ENCODE assay signal across 30 cellular contexts in the genomic region with DNA sequence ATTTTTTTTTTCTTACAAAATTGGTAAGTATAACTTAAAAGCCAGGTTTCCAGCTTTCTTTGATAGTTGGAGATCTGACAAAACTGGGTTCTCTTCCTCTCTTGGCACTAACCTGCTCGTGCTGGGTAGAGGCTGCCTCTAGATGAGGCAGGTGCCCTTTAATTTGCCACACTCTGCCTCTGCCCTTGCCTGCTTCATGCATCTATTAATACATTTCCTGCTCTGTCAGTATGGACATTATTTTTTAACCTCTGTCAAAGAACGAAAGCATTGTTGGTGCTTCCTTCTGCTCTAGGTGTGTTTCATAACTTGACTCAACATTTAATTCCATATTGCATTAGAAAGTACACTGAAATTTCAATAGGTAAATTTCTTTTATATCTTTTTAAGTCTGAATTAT.
"Had no signal": no experiment of that assay in that cellular context is flagged by ENCODE, and none has a peak within 500 bp of the region (broad histone marks: within the 10 kb centered on the region; RNA-seq: fewer than 3 reads in every experiment).

No MANE protein-coding gene starts in this region.

- H3K36me3 ChIP-seq: brain microvascular endothelial cell, SJSA1, WERI-Rb-1 had no signal

- H3K9me3 ChIP-seq: SJSA1, SK-N-SH had no signal

- H3K9ac ChIP-seq: KMS-11, SK-N-SH had no signal

- H3K4me1 Mint-ChIP-seq: activated CD4-positive, alpha-beta memory T cell treated with anti-CD3 and anti-CD28 coated beads, Interleukin-2, amount 10 ng/mL, durations not matched to agents 7 days and 5 days; activated naive CD8-positive, alpha-beta T cell treated with anti-CD3 and anti-CD28 coated beads for 36 hours; activated T-helper 17 cell treated with anti-CD3 and anti-CD28 coated beads, Interleukin-2, amount 50 U/mL, for 72 hours had no signal

- H3K4me2 ChIP-seq: KMS-11, SK-N-SH had no signal

- H3K9me2 ChIP-seq: SK-N-SH had no signal

- H3K27me3 Mint-ChIP-seq: activated CD4-positive, alpha-beta memory T cell treated with anti-CD3 and anti-CD28 coated beads, Interleukin-2, amount 10 ng/mL, durations not matched to agents 7 days and 5 days; activated naive CD8-positive, alpha-beta T cell treated with anti-CD3 and anti-CD28 coated beads for 36 hours had no signal

- H3K9me3 Mint-ChIP-seq: activated CD4-positive, alpha-beta memory T cell treated with anti-CD3 and anti-CD28 coated beads, Interleukin-2, amount 10 ng/mL, durations not matched to agents 7 days and 5 days; activated naive CD8-positive, alpha-beta T cell treated with anti-CD3 and anti-CD28 coated beads for 36 hours; activated T-cell treated with anti-CD3 and anti-CD28 coated beads, Interleukin-2, amount 50 U/mL, for 72 hours; activated T-helper 17 cell treated with anti-CD3 and anti-CD28 coated beads, Interleukin-2, amount 50 U/mL, for 72 hours; T-helper 1 cell treated with Interleukin-12 subunit alpha and Interleukin-12 subunit beta and Interleukin-4 antibody, amounts not matched to agents 30 μg/mL and 1 μg/mL, for 36 hours had no signal

- DNase-seq: activated CD4-positive, alpha-beta memory T cell treated with anti-CD3 and anti-CD28 coated beads, Interleukin-2, amount 10 ng/mL, durations not matched to agents 7 days and 5 days; activated CD4-positive, alpha-beta T cell treated with anti-CD3 and anti-CD28 coated beads for 1 hour; activated CD4-positive, alpha-beta T cell treated with anti-CD3 and anti-CD28 coated beads for 48 hours; activated CD4-positive, CD25-positive, alpha-beta regulatory T cell; activated effector memory CD4-positive, alpha-beta T cell treated with anti-CD3 and anti-CD28 coated beads, Interleukin-2, amount 50 U/mL, for 16 hours; activated naive CD4-positive, alpha-beta T cell; activated naive CD4-positive, alpha-beta T cell treated with anti-CD3 and anti-CD28 coated beads, Interleukin-2, amount 50 U/mL, for 16 hours; activated naive CD8-positive, alpha-beta T cell treated with anti-CD3 and anti-CD28 coated beads for 36 hours; activated T-cell treated with anti-CD3 and anti-CD28 coated beads, Interleukin-2, amount 50 U/mL, for 1 hour; activated T-cell treated with anti-CD3 and anti-CD28 coated beads, Interleukin-2, amount 50 U/mL, for 72 hours; amniotic stem cell; aorta; brain microvascular endothelial cell; central memory CD4-positive, alpha-beta T cell; NCI-H1105; NCI-H1417 treated with DMSO at 0.1 percent for 48 hours; NCI-H187 treated with DMSO at 0.1 percent for 48 hours; NCI-H2081 treated with DMSO at 0.1 percent for 48 hours; NCI-H345; NCI-H524 treated with DMSO at 0.1 percent for 48 hours; NK-92 treated with Interleukin-12 subunit alpha and Interleukin-12 subunit beta, amount 100 ng/mL, for 24 hours; OCI-M1; SHP77 treated with DMSO at 0.1 percent for 48 hours; SK-N-SH; WERI-Rb-1 had no signal

- H3K36me3 Mint-ChIP-seq: activated naive CD8-positive, alpha-beta T cell treated with anti-CD3 and anti-CD28 coated beads for 36 hours had no signal

- H3K27ac ChIP-seq: brain microvascular endothelial cell, KMS-11, SJSA1, WERI-Rb-1 had no signal

- H3K4me3 Mint-ChIP-seq: activated CD4-positive, alpha-beta memory T cell treated with anti-CD3 and anti-CD28 coated beads, Interleukin-2, amount 10 ng/mL, durations not matched to agents 7 days and 5 days; activated naive CD8-positive, alpha-beta T cell treated with anti-CD3 and anti-CD28 coated beads for 36 hours; activated T-cell treated with anti-CD3 and anti-CD28 coated beads, Interleukin-2, amount 50 U/mL, for 72 hours; activated T-helper 17 cell treated with anti-CD3 and anti-CD28 coated beads, Interleukin-2, amount 50 U/mL, for 72 hours; T-helper 1 cell treated with Interleukin-12 subunit alpha and Interleukin-12 subunit beta and Interleukin-4 antibody, amounts not matched to agents 30 μg/mL and 1 μg/mL, for 36 hours had no signal

- H3K27ac Mint-ChIP-seq: activated CD4-positive, alpha-beta memory T cell treated with anti-CD3 and anti-CD28 coated beads, Interleukin-2, amount 10 ng/mL, durations not matched to agents 7 days and 5 days; activated naive CD8-positive, alpha-beta T cell treated with anti-CD3 and anti-CD28 coated beads for 36 hours; activated T-cell treated with anti-CD3 and anti-CD28 coated beads, Interleukin-2, amount 50 U/mL, for 72 hours; activated T-helper 17 cell treated with anti-CD3 and anti-CD28 coated beads, Interleukin-2, amount 50 U/mL, for 72 hours; T-helper 1 cell treated with Interleukin-12 subunit alpha and Interleukin-12 subunit beta and Interleukin-4 antibody, amounts not matched to agents 30 μg/mL and 1 μg/mL, for 36 hours had no signal

- H3K4me3 ChIP-seq: SJSA1 had no signal

- H3K27me3 ChIP-seq: brain microvascular endothelial cell, SJSA1 had no signal

- ATAC-seq: activated T-cell treated with anti-CD3 and anti-CD28 coated beads, Interleukin-2, amount 50 U/mL, for 72 hours; activated T-helper 17 cell treated with anti-CD3 and anti-CD28 coated beads, Interleukin-2, amount 50 U/mL, for 72 hours; Panc1 had no signal
